In the genomic region with DNA sequence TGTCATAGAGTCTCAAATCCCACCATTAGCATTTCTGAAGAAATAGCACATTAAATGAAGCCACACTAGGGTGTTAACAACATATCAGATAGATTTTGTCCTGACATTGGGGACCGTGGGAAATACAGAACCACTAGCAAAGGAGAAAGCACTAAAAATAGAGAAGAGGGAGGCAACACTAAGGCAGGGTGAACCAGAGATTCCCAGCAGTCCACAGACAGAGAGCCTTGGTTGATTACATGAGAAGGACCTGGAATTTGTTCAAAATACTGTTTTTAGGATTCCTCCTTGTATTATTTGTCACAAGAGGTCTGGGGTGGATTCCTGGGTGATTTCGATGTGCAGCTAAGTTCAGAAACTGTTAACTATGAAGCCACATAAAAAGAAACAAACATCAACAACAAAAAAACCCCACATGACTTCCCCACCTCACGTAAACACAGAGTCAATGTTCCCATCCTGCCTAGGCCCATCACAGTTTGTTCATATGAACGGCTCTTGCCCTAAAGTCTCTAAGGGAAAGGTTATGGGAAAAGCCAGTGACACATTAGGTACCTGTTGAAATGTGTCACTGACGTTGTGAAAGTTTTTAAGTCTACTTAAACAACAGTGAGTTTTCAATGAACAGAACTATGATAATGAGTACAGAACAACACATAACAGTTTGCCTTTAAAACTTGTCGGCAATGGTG, we compare ENCODE assay signal across 9 cellular contexts. TPM values are rescaled to one million over a fixed set of nuclear protein-coding genes. Genes with fewer than 3 reads are reported as not detected.
DNase-seq lines count a peak whose midpoint lies in the region; ATAC-seq, FAIRE-seq and TF ChIP-seq lines count a peak whose summit lies in the region.
"Had no signal": no experiment of that assay in that cellular context is flagged by ENCODE, and none has a peak within 500 bp of the region (broad histone marks: within the 10 kb centered on the region; RNA-seq: fewer than 3 reads in every experiment).

No MANE protein-coding gene starts in this region.

- FAIRE-seq in GM12892 (lab: Jason Lieb, UNC), result peak; percentile 73

- H3K9ac ChIP-seq in endodermal cell (ENCODE audit: extremely low read depth, low read length, poor library complexity, severe bottlenecking), result no peak overlapping the region

- H3K36me3 Mint-ChIP-seq in endodermal cell (ENCODE audit: low read depth), result no peaks in the 10 kb centered on the region

- no peaks in the 10 kb centered on the region for H3K9me3 Mint-ChIP-seq in endodermal cell

- no peaks in the 10 kb centered on the region for H3K9me3 ChIP-seq in endodermal cell (ENCODE audit: control insufficient read depth, low read length)
- H3K9me3 ChIP-seq: right atrium auricular region had no signal

- no peak for DNase-seq in GM12892 (ENCODE audit: insufficient read length)
- DNase-seq in endodermal cell, result no peak
- DNase-seq in coronary artery (ENCODE audit: low spot score), result no peak
- DNase-seq in NCI-H2171 (lab: John Stamatoyannopoulos, UW), result no peak
- DNase-seq in hypothalamus (lab: John Stamatoyannopoulos, UW), result no peak

- H3K27me3 Mint-ChIP-seq in endodermal cell (ENCODE audit: insufficient read depth), result no peaks in the 10 kb centered on the region

- H3K4me3 ChIP-seq in endodermal cell (ENCODE audit: low read length) (no peak overlapping the region), coronary artery (no peak overlapping the region)
- H3K4me3 ChIP-seq: right atrium auricular region had no signal

- ATAC-seq in GM19035 (IDR thresholded peaks at IDR 0.05; ENCODE audit: unreplicated experiment) (peak; percentile 87), HG02973 (IDR thresholded peaks at IDR 0.05; ENCODE audit: unreplicated experiment) (peak; percentile 71), HG03139 (IDR thresholded peaks at IDR 0.05; ENCODE audit: unreplicated experiment) (no peak)

- H3K36me3 ChIP-seq in endodermal cell (ENCODE audit: control insufficient read depth, insufficient read depth, low read length), result no peaks in the 10 kb centered on the region
- H3K36me3 ChIP-seq: right atrium auricular region had no signal

- TF ChIP-seq CTCF in endodermal cell (conservative IDR thresholded peaks at IDR 0.05), result no peak
- no peak for TF ChIP-seq CTCF in coronary artery (IDR thresholded peaks at IDR 0.05)

- WGBS in endodermal cell (ENCODE audit: insufficient coverage in 1 of 2, insufficient read length in 1 of 2), 2 experiments, result 75 to 81% methylated on average over 4 to 6 of the region's 6 CpGs

- H3K27me3 ChIP-seq in endodermal cell (ENCODE audit: control insufficient read depth, insufficient read depth, low read length, poor library complexity, severe bottlenecking), result no peaks in the 10 kb centered on the region
- H3K27me3 ChIP-seq: right atrium auricular region had no signal

- no peaks in the 10 kb centered on the region for H3K4me1 ChIP-seq in endodermal cell (ENCODE audit: control insufficient read depth, insufficient read depth, low read length)

- H3K4me1 Mint-ChIP-seq in endodermal cell, result peaks cover 15% of the 10 kb centered on the region

- H3K27ac ChIP-seq in endodermal cell (ENCODE audit: low read depth, low read length) (no peak overlapping the region), coronary artery (no peak overlapping the region)
- H3K27ac ChIP-seq: right atrium auricular region had no signal

- peak overlapping the region; percentile 4 for H3K27ac Mint-ChIP-seq in endodermal cell

- no peak overlapping the region for H3K4me3 Mint-ChIP-seq in endodermal cell

- no peak for TF ChIP-seq POLR2A in GM12892 (IDR thresholded peaks at IDR 0.05; ENCODE audit: low read depth, low read length)

RNA-seq across cellular contexts. Expression of a gene that starts 23.6 kb away (rescaled TPM):
- 87.7 TPM for polyA plus RNA-seq in GM12892 (2012; ENCODE audit: missing spikeins)
- 100 to 1,000 TPM; 108 to 123 TPM for total RNA-seq in endodermal cell
- polyA plus RNA-seq in endodermal cell (2013, experiment 1 of 2), result 89.1 TPM
- polyA plus RNA-seq in endodermal cell (2013, experiment 2 of 2), result 89.8 TPM

RNA-seq across cellular contexts. Expression of a gene that starts 38.9 kb away (rescaled TPM):
- 8.5 TPM for polyA plus RNA-seq in GM12892 (2012; ENCODE audit: missing spikeins)
- total RNA-seq in endodermal cell, result 10 to 100 TPM; 28.7 to 30.5 TPM
- 27.1 TPM for polyA plus RNA-seq in endodermal cell (2013, experiment 1 of 2)
- 25.4 TPM for polyA plus RNA-seq in endodermal cell (2013, experiment 2 of 2)
